Comparison of ENCODE assay signal across 20 cellular contexts in genomic region chr17:72575542-72576233, GRCh38.
DNase-seq lines count a peak whose midpoint lies in the region; ATAC-seq and TF ChIP-seq lines count a peak whose summit lies in the region.
"Had no signal": no experiment of that assay in that cellular context is flagged by ENCODE, and none has a peak within 500 bp of the region (broad histone marks: within the 10 kb centered on the region; RNA-seq: fewer than 3 reads in every experiment).

No MANE protein-coding gene starts in this region.

- DNase-seq in DMS53 (lab: John Stamatoyannopoulos, UW) (peak; percentile 67), LHCN-M2 (ENCODE audit: low read depth) (peak; percentile 35), nephron progenitor cell (no peak), SHP77 treated with DMSO at 0.1 percent for 48 hours (lab: John Stamatoyannopoulos, UW) (no peak), GM10248 (ENCODE audit: extremely low spot score) (no peak)
- DNase-seq: activated CD4-positive, CD25-positive, alpha-beta regulatory T cell treated with anti-CD3 and anti-CD28 coated beads, Interleukin-2, amount 50 U/mL, for 72 hours; activated T-cell treated with anti-CD3 and anti-CD28 coated beads, Interleukin-2, amount 50 U/mL, for 48 hours; CD4-positive, alpha-beta memory T cell; colonic mucosa; DMS79 treated with DMSO at 0.1 percent for 48 hours; Kasumi-1; left cardiac atrium; NCI-H1105; PC-3; stimulated activated CD4-positive, alpha-beta T cell treated with anti-CD3 and anti-CD28 coated beads, Interleukin-15, amount 100 ng/mL, for 24 hours; testis had no signal

- H3K36me3 Mint-ChIP-seq in nephron progenitor cell (ENCODE audit: low read depth): no peaks in the 10 kb centered on the region
- H3K36me3 Mint-ChIP-seq: activated naive CD4-positive, alpha-beta T cell treated with anti-CD3 and anti-CD28 coated beads, Interleukin-2, amount 50 U/mL, for 72 hours; CD4-positive, alpha-beta memory T cell had no signal

- H3K27me3 Mint-ChIP-seq in nephron progenitor cell (ENCODE audit: low read depth, poor library complexity): peaks cover 18% of the 10 kb centered on the region

- peak overlapping the region; percentile 80 for H3K27ac ChIP-seq in ectodermal cell (ENCODE audit: insufficient read depth, low read depth, low read length, poor library complexity, severe bottlenecking)
- H3K27ac ChIP-seq: colonic mucosa, testis had no signal

- H3K4me3 ChIP-seq in ectodermal cell (ENCODE audit: insufficient read depth, low read depth, low read length): no peak overlapping the region
- H3K4me3 ChIP-seq: colonic mucosa, testis had no signal

- peaks cover 57% of the 10 kb centered on the region for H3K4me1 Mint-ChIP-seq in nephron progenitor cell

- peak overlapping the region; percentile 41 for H3K4me3 Mint-ChIP-seq in nephron progenitor cell
- H3K4me3 Mint-ChIP-seq: CD4-positive, alpha-beta memory T cell had no signal

- peaks cover 3% of the 10 kb centered on the region for H3K27me3 ChIP-seq in ectodermal cell (ENCODE audit: control insufficient read depth, insufficient read depth, low read length, poor library complexity, severe bottlenecking)
- H3K27me3 ChIP-seq: colonic mucosa, testis had no signal

- H3K27ac Mint-ChIP-seq in nephron progenitor cell: peak overlapping the region; percentile 73
- H3K27ac Mint-ChIP-seq: activated naive CD4-positive, alpha-beta T cell treated with anti-CD3 and anti-CD28 coated beads, Interleukin-2, amount 50 U/mL, for 72 hours had no signal

- no peak for ATAC-seq in GM21576 (IDR thresholded peaks at IDR 0.05; ENCODE audit: unreplicated experiment)
- ATAC-seq in GM19397 (IDR thresholded peaks at IDR 0.05; ENCODE audit: unreplicated experiment): no peak
- ATAC-seq: activated naive CD4-positive, alpha-beta T cell treated with anti-CD3 and anti-CD28 coated beads, Interleukin-2, amount 50 U/mL, for 72 hours; PC-3 had no signal

- CTCF ChIA-PET in GM10248 (lab: Yijun Ruan, JAX): interaction anchor here (1.3 kb wide), 1 partner anchor 15 kb away, joined by 4 read pairs; no protein-coding TSS in a partner anchor

- POLR2A ChIA-PET in GM10248 (lab: Yijun Ruan, JAX): no interaction called here

- peaks cover 40% of the 10 kb centered on the region for H3K4me1 ChIP-seq in ectodermal cell (ENCODE audit: control insufficient read depth, insufficient read depth, low read length)
- H3K4me1 ChIP-seq: colonic mucosa, testis had no signal

- TF ChIP-seq CTCF in nephron progenitor cell (IDR thresholded peaks at IDR 0.05): no peak
- no peak for TF ChIP-seq CTCF in GM10248 (IDR thresholded peaks at IDR 0.05; ENCODE audit: control extremely low read depth, extremely low read depth, low read depth, missing control alignments)

- WGBS in ectodermal cell, 2 experiments: 51 to 56% methylated on average over 7 to 8 of the region's 8 CpGs

- H3K9me3 ChIP-seq in ectodermal cell (ENCODE audit: control insufficient read depth, low read length): no peaks in the 10 kb centered on the region
- H3K9me3 ChIP-seq: colonic mucosa, testis had no signal

- H3K36me3 ChIP-seq in ectodermal cell (ENCODE audit: control insufficient read depth, insufficient read depth, low read length): no peaks in the 10 kb centered on the region
- H3K36me3 ChIP-seq: colonic mucosa had no signal

- H3K9me3 Mint-ChIP-seq in nephron progenitor cell: no peaks in the 10 kb centered on the region
- H3K9me3 Mint-ChIP-seq: activated naive CD4-positive, alpha-beta T cell treated with anti-CD3 and anti-CD28 coated beads, Interleukin-2, amount 50 U/mL, for 72 hours; CD4-positive, alpha-beta memory T cell had no signal

Comparison
In these comparisons a context has a peak if more than half of its experiments do, and no peak if none do; other contexts are left out.
1. DNase-seq: peak in DMS53 (single experiment) and LHCN-M2 (single experiment); none in nephron progenitor cell (single experiment), SHP77 treated with DMSO at 0.1 percent for 48 hours (single experiment) and GM10248 (single experiment).